Comparison of ENCODE assay signal across 16 cellular contexts in the genomic region with DNA sequence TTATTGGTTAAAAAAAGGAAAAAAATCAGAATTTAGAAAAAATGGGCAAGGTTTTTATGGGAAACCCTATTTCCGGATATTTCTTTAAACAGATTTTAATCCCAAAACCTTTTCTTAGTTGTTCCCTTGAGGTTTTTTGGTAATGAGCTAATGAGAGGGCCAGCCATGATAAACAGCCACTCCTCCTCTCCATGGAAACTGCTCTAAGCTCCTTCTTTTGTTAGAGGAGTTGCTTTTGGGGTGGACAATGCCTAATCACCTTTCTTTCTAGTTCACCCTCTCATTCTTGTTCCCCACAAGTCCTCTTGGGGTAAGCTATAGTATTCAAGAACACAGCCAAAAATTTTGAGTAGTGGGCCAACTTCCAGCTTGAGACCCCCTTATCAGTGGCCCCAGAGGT.
"Had no signal": no experiment of that assay in that cellular context is flagged by ENCODE, and none has a peak within 500 bp of the region (broad histone marks: within the 10 kb centered on the region; RNA-seq: fewer than 3 reads in every experiment).

No MANE protein-coding gene starts in this region.

- H3K4me3 ChIP-seq: MG63, SJSA1, SK-N-MC had no signal

- DNase-seq: Karpas-422, KG1, MG63, NCI-H1092, NCI-H1417 treated with DMSO at 0.1 percent for 48 hours, NCI-H146, NCI-H1930, NCI-H2081, NCI-H2107, NCI-H524, NCI-H774, Right ventricle myocardium superior, RPMI8226, SIG-M5 had no signal

- H3K36me3 ChIP-seq: MG63, SJSA1 had no signal

- H3K27me3 ChIP-seq: MG63, SJSA1 had no signal

- H3K27ac ChIP-seq: SK-N-MC had no signal
